ENCODE assay signal across 22 cellular contexts in the genomic region with DNA sequence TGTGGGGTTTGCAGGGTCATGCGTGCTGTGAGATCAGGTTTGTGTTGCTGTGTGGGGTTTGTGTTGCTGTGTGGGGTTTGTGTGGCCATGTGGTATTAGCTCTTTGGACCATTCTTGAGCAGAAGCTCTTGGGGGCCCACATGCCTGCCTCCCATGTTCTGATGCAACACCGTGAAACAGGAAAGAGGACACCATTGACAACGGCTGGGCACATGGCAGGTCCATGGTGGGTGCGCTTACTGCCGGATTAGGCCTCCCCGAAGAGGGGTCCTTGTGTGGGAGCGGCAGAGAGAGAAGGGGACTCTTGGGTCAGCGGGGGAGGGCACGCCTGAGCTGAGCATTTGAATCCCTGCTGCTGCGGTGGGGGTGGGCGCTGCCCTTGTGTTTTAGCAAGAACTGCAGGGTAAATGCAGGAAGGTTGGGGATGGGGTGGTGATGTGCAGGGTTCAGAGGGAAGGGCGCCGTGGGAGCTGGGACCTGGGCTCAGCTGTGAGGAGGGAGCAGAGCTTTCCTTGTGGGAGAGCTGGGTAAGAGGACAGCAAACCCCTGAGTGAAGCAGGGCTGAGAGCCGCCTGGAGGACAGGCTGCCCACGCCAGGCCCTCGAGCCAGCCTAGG.
DNase-seq lines count a peak whose midpoint lies in the region; ATAC-seq, FAIRE-seq and TF ChIP-seq lines count a peak whose summit lies in the region.
"Had no signal": no experiment of that assay in that cellular context is flagged by ENCODE, and none has a peak within 500 bp of the region (broad histone marks: within the 10 kb centered on the region; RNA-seq: fewer than 3 reads in every experiment).

No MANE protein-coding gene starts in this region.

- H3K9me3 ChIP-seq in SK-N-MC (ENCODE audit: low read depth, low read length) (no peaks in the 10 kb centered on the region), kidney (ENCODE audit: control insufficient read depth in 1 of 2, low read length in 2 of 2) (no peaks in the 10 kb centered on the region), upper lobe of right lung (no peaks in the 10 kb centered on the region), hepatocyte (ENCODE audit: low read depth) (no peaks in the 10 kb centered on the region)
- H3K9me3 ChIP-seq: esophagus muscularis mucosa, SJCRH30 had no signal

- DNase-seq in activated naive CD8-positive, alpha-beta T cell treated with anti-CD3 and anti-CD28 coated beads for 36 hours = no peak
- no peak for DNase-seq in activated naive CD8-positive, alpha-beta T cell treated with anti-CD3 and anti-CD28 coated beads, Interleukin-2, amount 50 U/mL, for 24 hours
- DNase-seq in SK-N-MC (ENCODE audit: low read depth, low spot score) (no peak), kidney (peak; percentile 55), upper lobe of right lung (peak; percentile 47), hepatocyte (ENCODE audit: low spot score) (no peak), MV-4-11 (lab: John Stamatoyannopoulos, UW) (no peak)
- DNase-seq: ACHN; activated CD8-positive, alpha-beta memory T cell treated with anti-CD3 and anti-CD28 coated beads, Interleukin-2, amount 50 U/mL, for 4 hours; activated naive CD4-positive, alpha-beta T cell treated with anti-CD3 and anti-CD28 coated beads, Interleukin-2, amount 50 U/mL, for 16 hours; CD4-positive, alpha-beta T cell; HFFc6; NCI-H1048; NCI-H2081; NCI-H526; retina; SJCRH30; stimulated activated naive CD4-positive, alpha-beta T cell had no signal

- H3K4me3 Mint-ChIP-seq in activated naive CD8-positive, alpha-beta T cell treated with anti-CD3 and anti-CD28 coated beads for 36 hours = no peak overlapping the region
- no peak overlapping the region for H3K4me3 Mint-ChIP-seq in activated naive CD8-positive, alpha-beta T cell treated with anti-CD3 and anti-CD28 coated beads, Interleukin-2, amount 50 U/mL, for 24 hours
- H3K4me3 Mint-ChIP-seq: CD4-positive, alpha-beta T cell; HFFc6 had no signal

- H3K4me1 ChIP-seq in kidney (ENCODE audit: control insufficient read depth in 1 of 2, insufficient read depth in 1 of 2, low read depth in 1 of 2, low read length in 2 of 2) (no peaks in the 10 kb centered on the region), upper lobe of right lung (no peaks in the 10 kb centered on the region), hepatocyte (ENCODE audit: insufficient read depth) (no peaks in the 10 kb centered on the region)
- H3K4me1 ChIP-seq: esophagus muscularis mucosa, SJCRH30 had no signal

- FAIRE-seq in kidney (lab: Jason Lieb, UNC) = no peak

- H3K27ac ChIP-seq in SK-N-MC = peak overlapping the region; percentile 52; the same call in 1 of the 2 replicates
- no peak overlapping the region for H3K27ac ChIP-seq in kidney (ENCODE audit: low read depth in 2 of 2, low read length in 2 of 2)
- H3K27ac ChIP-seq in upper lobe of right lung = no peak overlapping the region
- no peak overlapping the region for H3K27ac ChIP-seq in hepatocyte
- H3K27ac ChIP-seq: dorsolateral prefrontal cortex, esophagus muscularis mucosa, SJCRH30 had no signal

- ATAC-seq in activated naive CD8-positive, alpha-beta T cell treated with anti-CD3 and anti-CD28 coated beads, Interleukin-2, amount 50 U/mL, for 24 hours = no peak
- ATAC-seq in upper lobe of right lung (no peak), HG02870 (IDR thresholded peaks at IDR 0.05; ENCODE audit: unreplicated experiment) (no peak)
- ATAC-seq: activated CD4-positive, CD25-positive, alpha-beta regulatory T cell treated with anti-CD3 and anti-CD28 coated beads, Interleukin-2, amount 50 U/mL, for 24 hours had no signal

- H3K9me3 Mint-ChIP-seq in activated naive CD8-positive, alpha-beta T cell treated with anti-CD3 and anti-CD28 coated beads for 36 hours = no peaks in the 10 kb centered on the region
- H3K9me3 Mint-ChIP-seq in activated naive CD8-positive, alpha-beta T cell treated with anti-CD3 and anti-CD28 coated beads, Interleukin-2, amount 50 U/mL, for 24 hours = no peaks in the 10 kb centered on the region
- H3K9me3 Mint-ChIP-seq: CD4-positive, alpha-beta T cell; HFFc6 had no signal

- no peaks in the 10 kb centered on the region for H3K79me2 ChIP-seq in hepatocyte

- no peaks in the 10 kb centered on the region for H3K9me2 ChIP-seq in hepatocyte (replicated peaks; ENCODE audit: insufficient read depth)

- intact Hi-C loops in kidney (cut with DNase I) (no loop called here), upper lobe of right lung (cut with DNase I) (no loop called here)

- no peaks in the 10 kb centered on the region for H3K36me3 ChIP-seq in SK-N-MC (ENCODE audit: insufficient read depth, low read length)
- H3K36me3 ChIP-seq in kidney (ENCODE audit: control insufficient read depth in 1 of 2, insufficient read depth in 2 of 2, low read length in 2 of 2) = no peaks in the 10 kb centered on the region
- H3K36me3 ChIP-seq in upper lobe of right lung = no peaks in the 10 kb centered on the region
- no peaks in the 10 kb centered on the region for H3K36me3 ChIP-seq in hepatocyte (replicated peaks; ENCODE audit: insufficient read depth, low read depth)
- H3K36me3 ChIP-seq: SJCRH30 had no signal

- peaks cover 2% of the 10 kb centered on the region for H3K36me3 Mint-ChIP-seq in activated naive CD8-positive, alpha-beta T cell treated with anti-CD3 and anti-CD28 coated beads for 36 hours
- peaks cover 2% of the 10 kb centered on the region for H3K36me3 Mint-ChIP-seq in activated naive CD8-positive, alpha-beta T cell treated with anti-CD3 and anti-CD28 coated beads, Interleukin-2, amount 50 U/mL, for 24 hours (ENCODE audit: low read depth)

- H3K9ac ChIP-seq in SK-N-MC (ENCODE audit: insufficient read length) = no peak overlapping the region
- no peak overlapping the region for H3K9ac ChIP-seq in kidney (ENCODE audit: low read length in 2 of 2)

- H2AFZ ChIP-seq in hepatocyte = no peak overlapping the region

- TF ChIP-seq CTCF in kidney (IDR thresholded peaks at IDR 0.05; ENCODE audit: borderline replicate concordance, extremely low read depth, insufficient read depth) (no peak), upper lobe of right lung (IDR thresholded peaks at IDR 0.05) (no peak), hepatocyte (IDR thresholded peaks at IDR 0.05; ENCODE audit: poor library complexity) (no peak)

- 93% methylated on average over 16 of the region's 16 CpGs for WGBS in hepatocyte (ENCODE audit: low lambda C conversion rate, missing lambda C conversion rate)

- H3K27ac Mint-ChIP-seq in activated naive CD8-positive, alpha-beta T cell treated with anti-CD3 and anti-CD28 coated beads for 36 hours = peak overlapping the region; percentile 64
- no peak overlapping the region for H3K27ac Mint-ChIP-seq in activated naive CD8-positive, alpha-beta T cell treated with anti-CD3 and anti-CD28 coated beads, Interleukin-2, amount 50 U/mL, for 24 hours
- H3K27ac Mint-ChIP-seq: CD4-positive, alpha-beta T cell; HFFc6 had no signal

- no peaks in the 10 kb centered on the region for H3K27me3 Mint-ChIP-seq in activated naive CD8-positive, alpha-beta T cell treated with anti-CD3 and anti-CD28 coated beads for 36 hours
- no peaks in the 10 kb centered on the region for H3K27me3 Mint-ChIP-seq in activated naive CD8-positive, alpha-beta T cell treated with anti-CD3 and anti-CD28 coated beads, Interleukin-2, amount 50 U/mL, for 24 hours
- H3K27me3 Mint-ChIP-seq: CD4-positive, alpha-beta T cell had no signal

- H3K4me3 ChIP-seq in SK-N-MC (no peak overlapping the region), kidney (ENCODE audit: low read length in 2 of 2) (no peak overlapping the region), upper lobe of right lung (no peak overlapping the region), hepatocyte (no peak overlapping the region)
- H3K4me3 ChIP-seq: dorsolateral prefrontal cortex, esophagus muscularis mucosa, SJCRH30 had no signal

- no peak overlapping the region for H3K4me2 ChIP-seq in hepatocyte

- no peaks in the 10 kb centered on the region for H4K20me1 ChIP-seq in hepatocyte (ENCODE audit: insufficient read depth, poor library complexity, severe bottlenecking)

- H3K4me1 Mint-ChIP-seq in activated naive CD8-positive, alpha-beta T cell treated with anti-CD3 and anti-CD28 coated beads for 36 hours = peaks cover 8% of the 10 kb centered on the region
- H3K4me1 Mint-ChIP-seq in activated naive CD8-positive, alpha-beta T cell treated with anti-CD3 and anti-CD28 coated beads, Interleukin-2, amount 50 U/mL, for 24 hours = peaks cover 3% of the 10 kb centered on the region

- H3K27me3 ChIP-seq in upper lobe of right lung = no peaks in the 10 kb centered on the region
- H3K27me3 ChIP-seq in hepatocyte = no peaks in the 10 kb centered on the region
- H3K27me3 ChIP-seq: dorsolateral prefrontal cortex, esophagus muscularis mucosa, SJCRH30 had no signal

Comparison
In these comparisons a context has a peak if more than half of its experiments do, and no peak if none do; other contexts are left out.
1. DNase-seq: peak in kidney (single experiment) and upper lobe of right lung (single experiment); none in activated naive CD8-positive, alpha-beta T cell treated with anti-CD3 and anti-CD28 coated beads for 36 hours (single experiment), activated naive CD8-positive, alpha-beta T cell treated with anti-CD3 and anti-CD28 coated beads, Interleukin-2, amount 50 U/mL, for 24 hours (single experiment), SK-N-MC (single experiment), hepatocyte (single experiment) and MV-4-11 (single experiment).